10 cellular contexts compared by ENCODE assay signal in genomic region chr4:7650606-7651400, GRCh38.
DNase-seq lines count a peak whose midpoint lies in the region; ATAC-seq and TF ChIP-seq lines count a peak whose summit lies in the region.
"Had no signal": no experiment of that assay in that cellular context is flagged by ENCODE, and none has a peak within 500 bp of the region (broad histone marks: within the 10 kb centered on the region; RNA-seq: fewer than 3 reads in every experiment).

No MANE protein-coding gene starts in this region.

- H3K9me2 ChIP-seq in HCT116 (ENCODE audit: insufficient read depth) = no peaks in the 10 kb centered on the region

- DNase-seq in AG04449 (ENCODE audit: low read depth, low spot score) = no peak
- peak; percentile 16 for DNase-seq in HCT116 (ENCODE audit: low read depth, low spot score)
- DNase-seq in UCSD-AML1 (lab: John Stamatoyannopoulos, UW; ENCODE audit: unreplicated experiment) = peak; percentile 76
- peak; percentile 78 for DNase-seq in islet precursor cell
- DNase-seq in HT-29 (ENCODE audit: low spot score) = no peak
- DNase-seq: naive B cell had no signal

- no peak for TF ChIP-seq POLR2A in HCT116 (IDR thresholded peaks at IDR 0.05; ENCODE audit: borderline replicate concordance, extremely low read depth, insufficient read depth, insufficient read length)

- H3K36me3 ChIP-seq in HCT116 (ENCODE audit: control insufficient read depth in 1 of 2, insufficient read depth in 2 of 2, low read length in 2 of 2) = no peaks in the 10 kb centered on the region

- no peak overlapping the region for H3K9ac ChIP-seq in HCT116 (ENCODE audit: low read length)

- CTCF ChIA-PET in AG04449 (lab: Yijun Ruan, JAX) = no interaction called here
- CTCF ChIA-PET in HCT116 (lab: Charles Lee) = interaction anchor here (1.0 to 1.1 kb wide), 4 partner anchors 12 to 457 kb away, joined by 3 to 4 read pairs (median 3); no protein-coding TSS in a partner anchor

- 0 out of 2 replicates have a peak overlapping the region, but pooled peaks have one; percentile 28 for H3K4me2 ChIP-seq in HCT116 (ENCODE audit: low read length)

- ATAC-seq in HCT116 = peak; percentile 82
- no peak for ATAC-seq in GM18502 (IDR thresholded peaks at IDR 0.05; ENCODE audit: poor library complexity, unreplicated experiment)
- ATAC-seq in GM18858 (IDR thresholded peaks at IDR 0.05; ENCODE audit: unreplicated experiment) = no peak
- ATAC-seq in HG03108 (IDR thresholded peaks at IDR 0.05; ENCODE audit: unreplicated experiment) = no peak
- ATAC-seq: stimulated activated memory B cell treated with anti-CD40 and anti-IgM and Interleukin-4, amounts not matched to agents 10 μg/mL and 1 μg/mL and 100 μg/mL, for 72 hours had no signal

- TF ChIP-seq RAD21 in HCT116 (IDR thresholded peaks at IDR 0.05; ENCODE audit: low read depth) = peak; percentile 67

- peaks cover 0 to 32% of the 10 kb centered on the region in 2 experiments; a peak in 3 of 4 replicates for H3K4me1 ChIP-seq in HCT116 (ENCODE audit: control insufficient read depth in 1 of 2, insufficient read depth in 2 of 2, low read length in 2 of 2)

- TF ChIP-seq CTCF in AG04449 (IDR thresholded peaks at IDR 0.05; ENCODE audit: insufficient read depth, low read length, missing control alignments) (peak; percentile 17), HCT116 (IDR thresholded peaks at IDR 0.05 in 2 of 3, conservative IDR thresholded peaks at IDR 0.05 in 1 of 3; ENCODE audit: borderline replicate concordance in 1 of 3, insufficient read depth in 1 of 3, low read depth in 2 of 3, low read length in 2 of 3) (peak; percentile 26 to 62 (median 45); a peak in 4 of 6 replicates)

- no peak overlapping the region for H2AFZ ChIP-seq in HCT116 (ENCODE audit: low read depth, low read length, poor library complexity, severe bottlenecking)

- intact Hi-C loops in HCT116 (cut with micrococcal nuclease) = no loop called here

- POLR2A ChIA-PET in AG04449 (lab: Yijun Ruan, JAX) = interaction anchor here (0.6 kb wide), 1 partner anchor 239 kb away, joined by 3 read pairs; no protein-coding TSS in a partner anchor
- POLR2A ChIA-PET in HCT116 (lab: Charles Lee) = no interaction called here

- no peaks in the 10 kb centered on the region for H3K9me3 ChIP-seq in HCT116 (ENCODE audit: control insufficient read depth in 1 of 2, insufficient read depth in 1 of 2, low read depth in 1 of 2, low read length in 2 of 2)

- H3K4me3 ChIP-seq in AG04449 (ENCODE audit: low read depth, low read length) = no peak overlapping the region
- H3K4me3 ChIP-seq in HCT116 (replicated peaks in 1 of 2; ENCODE audit: low read depth in 1 of 2, low read length in 2 of 2) = no peak overlapping the region

- no peaks in the 10 kb centered on the region for H4K20me1 ChIP-seq in HCT116 (ENCODE audit: insufficient read depth)

- no peaks in the 10 kb centered on the region for H3K27me3 ChIP-seq in HCT116 (ENCODE audit: insufficient read depth, low read length)

- H3K27ac ChIP-seq in HCT116 (ENCODE audit: low read depth, low read length) = no peak overlapping the region

- no TSS peak for BruUV-seq in HCT116 (replicated peaks; lab: Mats Ljungman, UMichigan)

- RAD21 ChIA-PET in HCT116 (lab: Charles Lee; ENCODE audit: low non-redundant PET in 1 of 2, low total read pairs in 2 of 2, uncharacterized antibody in 2 of 2, unreplicated experiment in 2 of 2) = no interaction called here

- no peaks in the 10 kb centered on the region for H3K79me2 ChIP-seq in HCT116 (ENCODE audit: insufficient read depth, low read length)

TF ChIP-seq in HCT116, 20 proteins besides CTCF, POLR2A, EP300 and RAD21:
- TF ChIP-seq FOSL1 (IDR thresholded peaks at IDR 0.05; ENCODE audit: low read depth) = no peak
- TF ChIP-seq EZH2phosphoT487 (IDR thresholded peaks at IDR 0.05; ENCODE audit: borderline replicate concordance) = no peak
- no peak for TF ChIP-seq JUND (IDR thresholded peaks at IDR 0.05)
- no peak for TF ChIP-seq SP1 (IDR thresholded peaks at IDR 0.05; ENCODE audit: low read depth)
- no peak for TF ChIP-seq ELF1 (IDR thresholded peaks at IDR 0.05; ENCODE audit: borderline replicate concordance, low read depth)
- TF ChIP-seq EZH2 (IDR thresholded peaks at IDR 0.05) = no peak
- TF ChIP-seq CBX3 (IDR thresholded peaks at IDR 0.05; ENCODE audit: low read depth) = no peak
- no peak for TF ChIP-seq ZBTB33 (IDR thresholded peaks at IDR 0.05; ENCODE audit: extremely low read depth, insufficient replicate concordance, low read length)

Comparison
In these comparisons a context has a peak if more than half of its experiments do, and no peak if none do; other contexts are left out.
1. DNase-seq: peak in HCT116 (single experiment), UCSD-AML1 (single experiment) and islet precursor cell (single experiment); none in AG04449 (single experiment) and HT-29 (single experiment).